Comparison of ENCODE assay signal across 1 cellular context in genomic region chr16:48447940-48448536, GRCh38.
TF ChIP-seq lines count a peak whose summit lies in the region.

No MANE protein-coding gene starts in this region.

TF ChIP-seq in HepG2, 621 proteins besides CTCF, POLR2A, EP300 and RAD21 (continued from another document and continues in another):
- TF ChIP-seq FIP1L1 (IDR thresholded peaks at IDR 0.05; ENCODE audit: borderline replicate concordance, insufficient read depth, low read depth, low read length) = no peak
- peak; percentile 59; the same call in 1 of the 2 replicates for TF ChIP-seq ZNF280D (CRISPR knock-in tag; IDR thresholded peaks at IDR 0.05)
- no peak for TF ChIP-seq ZNF180 (CRISPR knock-in tag; IDR thresholded peaks at IDR 0.05; ENCODE audit: borderline replicate concordance, low read depth)
- no peak for TF ChIP-seq SNAPC4 (CRISPR knock-in tag; IDR thresholded peaks at IDR 0.05)
- TF ChIP-seq KDM5A (IDR thresholded peaks at IDR 0.05; ENCODE audit: borderline replicate concordance, low read length) = no peak
- TF ChIP-seq NCOA5 (CRISPR knock-in tag; IDR thresholded peaks at IDR 0.05) = no peak
- TF ChIP-seq ZNF331 (CRISPR knock-in tag; IDR thresholded peaks at IDR 0.05) = no peak
- peak; percentile 99 for TF ChIP-seq ZSCAN20 (CRISPR knock-in tag; IDR thresholded peaks at IDR 0.05; ENCODE audit: borderline replicate concordance)
- TF ChIP-seq ZNF3 (CRISPR knock-in tag; IDR thresholded peaks at IDR 0.05) = no peak
- no peak for TF ChIP-seq HOMEZ (CRISPR knock-in tag; IDR thresholded peaks at IDR 0.05; ENCODE audit: low read depth)
- TF ChIP-seq KAT8 (CRISPR knock-in tag; IDR thresholded peaks at IDR 0.05) = 0 out of 2 replicates have a peak, but pooled peaks have one; percentile 37
- TF ChIP-seq NRL (CRISPR knock-in tag; IDR thresholded peaks at IDR 0.05; ENCODE audit: borderline replicate concordance) = no peak
- TF ChIP-seq ZNF782 (CRISPR knock-in tag; IDR thresholded peaks at IDR 0.05; ENCODE audit: borderline replicate concordance) = peak; percentile 73; the same call in 1 of the 2 replicates
- TF ChIP-seq MIER3 (CRISPR knock-in tag; IDR thresholded peaks at IDR 0.05; ENCODE audit: borderline replicate concordance) = peak; percentile 58; the same call in 1 of the 2 replicates
- TF ChIP-seq PBX3 (CRISPR knock-in tag; IDR thresholded peaks at IDR 0.05; ENCODE audit: borderline replicate concordance) = no peak
- no peak for TF ChIP-seq BRD4 (CRISPR knock-in tag; IDR thresholded peaks at IDR 0.05)
- no peak for TF ChIP-seq ZNF264 (CRISPR knock-in tag; IDR thresholded peaks at IDR 0.05)
- no peak for TF ChIP-seq ZNF484 (CRISPR knock-in tag; IDR thresholded peaks at IDR 0.05; ENCODE audit: borderline replicate concordance, low read depth)
- no peak for TF ChIP-seq ZNF713 (CRISPR knock-in tag; IDR thresholded peaks at IDR 0.05)
- TF ChIP-seq KAT7 (CRISPR knock-in tag; IDR thresholded peaks at IDR 0.05; ENCODE audit: borderline replicate concordance) = no peak
- TF ChIP-seq ZNF775 (CRISPR knock-in tag; IDR thresholded peaks at IDR 0.05; ENCODE audit: borderline replicate concordance) = no peak
- TF ChIP-seq SRSF4 (IDR thresholded peaks at IDR 0.05; ENCODE audit: low read depth, low read length, poor library complexity, severe bottlenecking) = no peak
- no peak for TF ChIP-seq E2F1 (CRISPR knock-in tag; IDR thresholded peaks at IDR 0.05)
- TF ChIP-seq SSRP1 (CRISPR knock-in tag; IDR thresholded peaks at IDR 0.05) = no peak
- TF ChIP-seq ZNF256 (CRISPR knock-in tag; conservative IDR thresholded peaks at IDR 0.05) = no peak
- TF ChIP-seq ZNF597 (CRISPR knock-in tag; IDR thresholded peaks at IDR 0.05) = no peak
- no peak for TF ChIP-seq ZNF33B (CRISPR knock-in tag; IDR thresholded peaks at IDR 0.05)
- no peak for TF ChIP-seq KLF11 (CRISPR knock-in tag; IDR thresholded peaks at IDR 0.05)
- no peak for TF ChIP-seq ZFP41 (CRISPR knock-in tag; IDR thresholded peaks at IDR 0.05; ENCODE audit: borderline replicate concordance)
- TF ChIP-seq TFDP2 (CRISPR knock-in tag; IDR thresholded peaks at IDR 0.05) = no peak
- TF ChIP-seq LRRFIP1 (CRISPR knock-in tag; conservative IDR thresholded peaks at IDR 0.05) = no peak
- TF ChIP-seq CSRNP1 (CRISPR knock-in tag; IDR thresholded peaks at IDR 0.05) = no peak
- no peak for TF ChIP-seq ATRX (CRISPR knock-in tag; IDR thresholded peaks at IDR 0.05; ENCODE audit: borderline replicate concordance)
- TF ChIP-seq ZFYVE20 (CRISPR knock-in tag; IDR thresholded peaks at IDR 0.05; ENCODE audit: borderline replicate concordance, low read depth) = no peak
- no peak for TF ChIP-seq PAF1 (CRISPR knock-in tag; IDR thresholded peaks at IDR 0.05)
- peak; percentile 6; the same call in 1 of the 2 replicates for TF ChIP-seq NFKB2 (CRISPR knock-in tag; IDR thresholded peaks at IDR 0.05; ENCODE audit: borderline replicate concordance)
- TF ChIP-seq ZMYM3 (CRISPR knock-in tag; IDR thresholded peaks at IDR 0.05) = peak; percentile 96
- no peak for TF ChIP-seq IKZF4 (CRISPR knock-in tag; IDR thresholded peaks at IDR 0.05; ENCODE audit: borderline replicate concordance, low read depth, not compliant biosample characterization)
